ENCODE assay signal across 8 cellular contexts in the genomic region with DNA sequence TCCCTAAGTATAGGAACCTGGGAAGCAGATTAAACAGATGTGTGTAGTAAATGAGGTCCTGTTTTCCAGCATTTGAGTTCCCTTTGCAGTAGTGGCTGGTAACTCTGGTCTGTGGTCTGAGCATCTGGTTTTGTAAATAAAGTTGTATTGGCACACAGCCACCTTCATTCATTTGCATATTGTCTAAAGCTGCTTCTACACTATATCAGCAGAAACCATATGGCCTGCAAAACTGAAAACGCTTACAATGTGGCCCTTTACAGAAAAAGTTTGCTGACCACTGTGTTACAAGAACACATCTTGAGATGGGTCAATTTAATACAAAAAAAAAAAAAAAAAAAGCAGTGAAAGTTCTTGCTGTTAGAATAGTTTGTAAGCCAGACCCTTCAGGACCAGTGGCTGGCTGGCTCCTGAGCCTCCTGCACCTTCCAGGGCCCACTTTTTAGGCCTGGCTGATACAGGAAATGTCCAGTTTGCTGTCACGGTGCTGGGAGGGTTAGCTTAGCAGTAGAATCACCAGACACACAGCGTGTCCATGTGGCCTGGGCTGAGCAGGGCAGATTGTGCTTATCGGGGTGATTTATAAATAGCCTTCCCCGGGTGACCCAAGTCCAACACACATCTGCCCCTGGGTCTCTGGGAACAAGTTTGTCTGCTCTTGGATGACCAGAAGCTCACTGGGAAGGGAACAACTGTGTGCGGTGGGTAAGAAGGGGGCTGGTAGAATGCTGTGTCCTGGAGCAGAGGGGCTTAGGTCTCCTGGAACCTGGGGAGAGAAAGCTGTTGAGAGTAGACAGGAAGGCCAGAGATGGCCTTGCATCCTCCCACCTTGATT. TPM values are rescaled to one million over a fixed set of nuclear protein-coding genes. Genes with fewer than 3 reads are reported as not detected.
DNase-seq lines count a peak whose midpoint lies in the region; ATAC-seq, FAIRE-seq and TF ChIP-seq lines count a peak whose summit lies in the region.

No MANE protein-coding gene starts in this region.

- H3K9me3 ChIP-seq in SU-DHL-6 (ENCODE audit: insufficient read depth, low read length), result no peaks in the 10 kb centered on the region
- no peaks in the 10 kb centered on the region for H3K9me3 ChIP-seq in neural progenitor cell (ENCODE audit: low read depth)

- TF ChIP-seq CTCF in SU-DHL-6 (IDR thresholded peaks at IDR 0.05; ENCODE audit: insufficient read depth, low read length, poor library complexity, severe bottlenecking), result no peak
- no peak for TF ChIP-seq CTCF in neural progenitor cell (IDR thresholded peaks at IDR 0.05)

- no peaks in the 10 kb centered on the region for H3K36me3 ChIP-seq in SU-DHL-6 (ENCODE audit: low read length)
- H3K36me3 ChIP-seq in neural progenitor cell, result no peaks in the 10 kb centered on the region

- H3K4me2 ChIP-seq in SU-DHL-6 (ENCODE audit: low read depth, low read length, poor library complexity, severe bottlenecking) (peak overlapping the region; percentile 60), neural progenitor cell (no peak overlapping the region)

- FAIRE-seq in GM19239 (lab: Jason Lieb, UNC), result peak; percentile 71

- H4K20me1 ChIP-seq in SU-DHL-6 (ENCODE audit: low read depth, low read length), result no peaks in the 10 kb centered on the region
- no peaks in the 10 kb centered on the region for H4K20me1 ChIP-seq in neural progenitor cell (ENCODE audit: low read depth)

- no peaks in the 10 kb centered on the region for H3K9me2 ChIP-seq in SU-DHL-6 (replicated peaks; ENCODE audit: insufficient read depth, low read length)

- H3K27me3 ChIP-seq in SU-DHL-6 (ENCODE audit: low read length) (no peaks in the 10 kb centered on the region), neural progenitor cell (peaks cover 11% of the 10 kb centered on the region)

- peak; percentile 78 for ATAC-seq in HG02981 (IDR thresholded peaks at IDR 0.05; ENCODE audit: unreplicated experiment)

- peaks cover 7% of the 10 kb centered on the region for H3K27me3 Mint-ChIP-seq in neural progenitor cell (ENCODE audit: insufficient read depth, low read depth)

- DNase-seq in GM19239 (ENCODE audit: insufficient read length, low spot score) (peak; percentile 33), neural progenitor cell (ENCODE audit: low spot score) (no peak), NCI-H1436 treated with DMSO at 0.1 percent for 48 hours (lab: John Stamatoyannopoulos, UW) (no peak), SIG-M5 treated with dmso at 0.1 percent for 504 hours (lab: John Stamatoyannopoulos, UW; ENCODE audit: unreplicated experiment) (no peak), NCI-H1417 treated with DMSO at 0.1 percent for 48 hours (lab: John Stamatoyannopoulos, UW) (no peak)
- no peak for DNase-seq in effector CD4-positive, alpha-beta T cell

- H3K4me3 ChIP-seq in SU-DHL-6 (ENCODE audit: insufficient read depth, low read length, poor library complexity, severe bottlenecking) (no peak overlapping the region), neural progenitor cell (no peak overlapping the region)

- H3K9me3 Mint-ChIP-seq in neural progenitor cell, result no peaks in the 10 kb centered on the region

- H3K27ac Mint-ChIP-seq in neural progenitor cell, result peak overlapping the region; percentile 29

- H3K4me1 ChIP-seq in neural progenitor cell, result peaks cover 38% of the 10 kb centered on the region

- H2AFZ ChIP-seq in SU-DHL-6 (ENCODE audit: low read depth, low read length, severe bottlenecking), result no peak overlapping the region
- H2AFZ ChIP-seq in neural progenitor cell (replicated peaks), result no peak overlapping the region

- H3K4me3 Mint-ChIP-seq in neural progenitor cell, result no peak overlapping the region

- peak overlapping the region; percentile 24; the same call in 1 of the 2 replicates for H3K9ac ChIP-seq in SU-DHL-6 (ENCODE audit: low read length)
- no peak overlapping the region for H3K9ac ChIP-seq in neural progenitor cell

- H3K79me2 ChIP-seq in SU-DHL-6 (ENCODE audit: insufficient read depth, low read length) (no peaks in the 10 kb centered on the region), neural progenitor cell (ENCODE audit: low read depth) (no peaks in the 10 kb centered on the region)

- H3K4me1 Mint-ChIP-seq in neural progenitor cell, result peaks cover 50% of the 10 kb centered on the region

- H3K36me3 Mint-ChIP-seq in neural progenitor cell, result no peaks in the 10 kb centered on the region

- peak overlapping the region; percentile 87 for H3K27ac ChIP-seq in SU-DHL-6 (ENCODE audit: low read depth, low read length)
- no peak overlapping the region for H3K27ac ChIP-seq in neural progenitor cell

- H3F3A ChIP-seq in SU-DHL-6 (ENCODE audit: insufficient read depth) (peaks cover 5% of the 10 kb centered on the region; the same call in 1 of the 2 replicates), neural progenitor cell (ENCODE audit: low read depth) (no peaks in the 10 kb centered on the region)

RNA-seq across cellular contexts. Expression of a gene that starts 1.4 kb away (rescaled TPM):
- total RNA-seq in neural progenitor cell (ENCODE audit: low replicate concordance), result not detected in 2 replicates
